Comparison of ENCODE assay signal across 13 cellular contexts in genomic region chr7:94049615-94050014, GRCh38.
DNase-seq lines count a peak whose midpoint lies in the region; ATAC-seq, FAIRE-seq and TF ChIP-seq lines count a peak whose summit lies in the region.
"Had no signal": no experiment of that assay in that cellular context is flagged by ENCODE, and none has a peak within 500 bp of the region (broad histone marks: within the 10 kb centered on the region; RNA-seq: fewer than 3 reads in every experiment).

No MANE protein-coding gene starts in this region.

- H3K4me3 ChIP-seq in BLaER1: no peak overlapping the region
- H3K4me3 ChIP-seq: skin epidermis had no signal

- H3K4me2 ChIP-seq in BLaER1: peak overlapping the region; percentile 65

- peak; percentile 29 for ATAC-seq in GM19324 (IDR thresholded peaks at IDR 0.05; ENCODE audit: low FRiP score, unreplicated experiment)
- peak; percentile 35 for ATAC-seq in HG02943 (IDR thresholded peaks at IDR 0.05; ENCODE audit: low read depth, unreplicated experiment)
- no peak for ATAC-seq in HG02938 (IDR thresholded peaks at IDR 0.05; ENCODE audit: unreplicated experiment)
- ATAC-seq: activated CD8-positive, alpha-beta T cell treated with anti-CD3 and anti-CD28 coated beads, Interleukin-2, amount 10 ng/mL, durations not matched to agents 7 days and 5 days; SK-N-SH treated with all-trans-retinoic acid at 6 μM for 48 hours had no signal

- H3K36me3 ChIP-seq in BLaER1: no peaks in the 10 kb centered on the region

- H3K9ac ChIP-seq in BLaER1: no peak overlapping the region

- H4K20me1 ChIP-seq in BLaER1: no peaks in the 10 kb centered on the region

- peaks cover 13% of the 10 kb centered on the region for H3K4me1 ChIP-seq in BLaER1

- H3K27me3 ChIP-seq in BLaER1: no peaks in the 10 kb centered on the region

- no peak for TF ChIP-seq CTCF in D721Med (IDR thresholded peaks at IDR 0.05; ENCODE audit: insufficient read depth, missing control alignments)

- no peak for FAIRE-seq in D721Med (lab: Jason Lieb, UNC)
- FAIRE-seq: G401.6 had no signal

- H3K27ac ChIP-seq in BLaER1: peak overlapping the region; percentile 30; the same call in 1 of the 2 replicates

- H3K9me3 ChIP-seq in BLaER1: no peaks in the 10 kb centered on the region

- DNase-seq in NCI-H1417 treated with DMSO at 0.1 percent for 48 hours (lab: John Stamatoyannopoulos, UW) (peak; percentile 46), D721Med (ENCODE audit: insufficient read length, low spot score) (no peak), COLO668 (lab: John Stamatoyannopoulos, UW; ENCODE audit: unreplicated experiment) (no peak), NCI-H510A treated with DMSO at 0.1 percent for 48 hours (lab: John Stamatoyannopoulos, UW) (no peak)
- DNase-seq: activated CD8-positive, alpha-beta T cell treated with anti-CD3 and anti-CD28 coated beads, Interleukin-2, amount 10 ng/mL, durations not matched to agents 7 days and 5 days; NCI-H446 treated with DMSO at 0.1 percent for 48 hours had no signal
